ENCODE assay signal across 1 cellular context in genomic region chr19:47608074-47608907, GRCh38.
A peak's percentile ranks its signal among the peaks of the same experiment; 100 is the strongest.
TF ChIP-seq lines count a peak whose summit lies in the region.

No MANE protein-coding gene starts in this region.

TF ChIP-seq in GM23338, 12 proteins besides CTCF, POLR2A, EP300 and RAD21 (continued from another document):
- TF ChIP-seq REST (IDR thresholded peaks at IDR 0.05; ENCODE audit: unreplicated experiment) (no peak), ETS1 (IDR thresholded peaks at IDR 0.05) (no peak), NANOG (IDR thresholded peaks at IDR 0.05; ENCODE audit: borderline replicate concordance) (no peak), CREB1 (CRISPR knock-in tag; IDR thresholded peaks at IDR 0.05; ENCODE audit: low read depth) (peak; percentile 39)
